1 cellular context compared by ENCODE assay signal in genomic region chr6:36824262-36824661, GRCh38.
A peak's percentile ranks its signal among the peaks of the same experiment; 100 is the strongest.
TF ChIP-seq lines count a peak whose summit lies in the region.

No MANE protein-coding gene starts in this region.

TF ChIP-seq in HepG2, 621 proteins besides CTCF, POLR2A, EP300 and RAD21 (continued from another document):
- no peak for TF ChIP-seq MEF2D (CRISPR knock-in tag; IDR thresholded peaks at IDR 0.05)
- no peak for TF ChIP-seq ZNF337 (CRISPR knock-in tag; IDR thresholded peaks at IDR 0.05; ENCODE audit: borderline replicate concordance, low read depth)
- no peak for TF ChIP-seq JDP2 (CRISPR knock-in tag; IDR thresholded peaks at IDR 0.05; ENCODE audit: borderline replicate concordance)
- no peak for TF ChIP-seq ZFP41 (CRISPR knock-in tag; IDR thresholded peaks at IDR 0.05; ENCODE audit: borderline replicate concordance)
- no peak for TF ChIP-seq HES4 (CRISPR knock-in tag; IDR thresholded peaks at IDR 0.05; ENCODE audit: borderline replicate concordance)
- TF ChIP-seq ZNF703 (CRISPR knock-in tag; IDR thresholded peaks at IDR 0.05; ENCODE audit: borderline replicate concordance), result no peak
- TF ChIP-seq RXRB (CRISPR knock-in tag; IDR thresholded peaks at IDR 0.05; ENCODE audit: borderline replicate concordance), result no peak
- TF ChIP-seq ZNF670 (CRISPR knock-in tag; IDR thresholded peaks at IDR 0.05; ENCODE audit: borderline replicate concordance), result 0 out of 2 replicates have a peak, but pooled peaks have one; percentile 34
- TF ChIP-seq PRPF4 (IDR thresholded peaks at IDR 0.05; ENCODE audit: low read depth, low read length, poor library complexity, severe bottlenecking), result no peak
- TF ChIP-seq MAZ (IDR thresholded peaks at IDR 0.05; ENCODE audit: borderline replicate concordance, low read depth, low read length), result no peak
- peak; percentile 38; the same call in 1 of the 2 replicates for TF ChIP-seq MAZ (CRISPR knock-in tag; IDR thresholded peaks at IDR 0.05; ENCODE audit: low read depth)
- TF ChIP-seq ZNF572 (CRISPR knock-in tag; IDR thresholded peaks at IDR 0.05), result no peak
- no peak for TF ChIP-seq MED1 (CRISPR knock-in tag; IDR thresholded peaks at IDR 0.05)
- no peak for TF ChIP-seq FOXP4 (CRISPR knock-in tag; IDR thresholded peaks at IDR 0.05)
- TF ChIP-seq, protein P1, sequence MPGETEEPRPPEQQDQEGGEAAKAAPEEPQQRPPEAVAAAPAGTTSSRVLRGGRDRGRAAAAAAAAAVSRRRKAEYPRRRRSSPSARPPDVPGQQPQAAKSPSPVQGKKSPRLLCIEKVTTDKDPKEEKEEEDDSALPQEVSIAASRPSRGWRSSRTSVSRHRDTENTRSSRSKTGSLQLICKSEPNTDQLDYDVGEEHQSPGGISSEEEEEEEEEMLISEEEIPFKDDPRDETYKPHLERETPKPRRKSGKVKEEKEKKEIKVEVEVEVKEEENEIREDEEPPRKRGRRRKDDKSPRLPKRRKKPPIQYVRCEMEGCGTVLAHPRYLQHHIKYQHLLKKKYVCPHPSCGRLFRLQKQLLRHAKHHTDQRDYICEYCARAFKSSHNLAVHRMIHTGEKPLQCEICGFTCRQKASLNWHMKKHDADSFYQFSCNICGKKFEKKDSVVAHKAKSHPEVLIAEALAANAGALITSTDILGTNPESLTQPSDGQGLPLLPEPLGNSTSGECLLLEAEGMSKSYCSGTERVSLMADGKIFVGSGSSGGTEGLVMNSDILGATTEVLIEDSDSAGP (CRISPR knock-in tag; IDR thresholded peaks at IDR 0.05; ENCODE audit: borderline replicate concordance), result peak; percentile 14; the same call in 1 of the 2 replicates
- TF ChIP-seq MIER3 (CRISPR knock-in tag; IDR thresholded peaks at IDR 0.05; ENCODE audit: borderline replicate concordance), result no peak
- TF ChIP-seq CHCHD3 (CRISPR knock-in tag; IDR thresholded peaks at IDR 0.05), result no peak
- TF ChIP-seq TBX2 (CRISPR knock-in tag; IDR thresholded peaks at IDR 0.05; ENCODE audit: borderline replicate concordance), result peak; percentile 44; the same call in 1 of the 2 replicates
- TF ChIP-seq BRCA1 (CRISPR knock-in tag; IDR thresholded peaks at IDR 0.05), result no peak
- TF ChIP-seq ZNF335 (CRISPR knock-in tag; IDR thresholded peaks at IDR 0.05), result no peak
- TF ChIP-seq ZSCAN31 (CRISPR knock-in tag; IDR thresholded peaks at IDR 0.05; ENCODE audit: low read depth), result 0 out of 2 replicates have a peak, but pooled peaks have one; percentile 36
- TF ChIP-seq, protein P2, sequence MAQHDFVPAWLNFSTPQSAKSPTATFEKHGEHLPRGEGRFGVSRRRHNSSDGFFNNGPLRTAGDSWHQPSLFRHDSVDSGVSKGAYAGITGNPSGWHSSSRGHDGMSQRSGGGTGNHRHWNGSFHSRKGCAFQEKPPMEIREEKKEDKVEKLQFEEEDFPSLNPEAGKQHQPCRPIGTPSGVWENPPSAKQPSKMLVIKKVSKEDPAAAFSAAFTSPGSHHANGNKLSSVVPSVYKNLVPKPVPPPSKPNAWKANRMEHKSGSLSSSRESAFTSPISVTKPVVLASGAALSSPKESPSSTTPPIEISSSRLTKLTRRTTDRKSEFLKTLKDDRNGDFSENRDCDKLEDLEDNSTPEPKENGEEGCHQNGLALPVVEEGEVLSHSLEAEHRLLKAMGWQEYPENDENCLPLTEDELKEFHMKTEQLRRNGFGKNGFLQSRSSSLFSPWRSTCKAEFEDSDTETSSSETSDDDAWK (CRISPR knock-in tag; IDR thresholded peaks at IDR 0.05), result no peak
- no peak for TF ChIP-seq GABPB1 (CRISPR knock-in tag; IDR thresholded peaks at IDR 0.05)
- peak; percentile 13 for TF ChIP-seq ZFX (CRISPR knock-in tag; IDR thresholded peaks at IDR 0.05; ENCODE audit: low read depth)
- TF ChIP-seq ZNF788 (CRISPR knock-in tag; IDR thresholded peaks at IDR 0.05; ENCODE audit: borderline replicate concordance), result 0 out of 2 replicates have a peak, but pooled peaks have one; percentile 14
- no peak for TF ChIP-seq MTF2 (CRISPR knock-in tag; IDR thresholded peaks at IDR 0.05; ENCODE audit: borderline replicate concordance)
- TF ChIP-seq ZBTB20 (CRISPR knock-in tag; IDR thresholded peaks at IDR 0.05; ENCODE audit: borderline replicate concordance, low read depth), result no peak
- TF ChIP-seq PHB2 (IDR thresholded peaks at IDR 0.05; ENCODE audit: partially characterized antibody), result no peak
